Comparison of ENCODE assay signal across 19 cellular contexts in the genomic region with DNA sequence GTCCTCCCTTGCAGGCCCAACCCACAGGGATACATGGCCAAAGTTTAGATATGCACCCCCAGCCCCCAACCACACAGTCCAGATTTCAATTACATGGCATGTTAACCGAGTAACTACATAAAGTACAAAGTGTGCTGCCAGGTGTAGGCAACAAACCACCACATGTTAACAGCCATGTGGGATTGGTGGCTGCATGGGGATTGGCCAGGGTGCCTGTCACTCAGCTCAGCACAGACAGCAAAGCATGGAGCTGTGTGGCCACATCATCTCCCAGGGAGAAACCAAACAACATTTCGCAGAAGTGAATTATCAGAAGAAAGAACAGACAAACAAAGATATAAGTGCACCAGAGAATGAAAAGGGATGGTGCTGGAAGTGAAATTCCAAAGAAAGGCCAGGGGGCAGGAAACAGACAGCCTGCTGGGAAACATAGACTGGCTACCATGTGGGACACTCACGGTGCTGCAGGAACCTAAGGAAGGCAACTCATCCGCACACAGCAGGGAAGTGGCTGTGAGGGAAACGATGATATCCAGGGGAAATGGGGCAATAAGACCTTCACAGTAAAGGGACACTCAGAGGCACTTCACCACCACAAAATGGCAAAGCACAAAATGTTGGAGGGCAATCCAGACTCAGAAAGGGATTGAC.
A peak's percentile ranks its signal among the peaks of the same experiment; 100 is the strongest.
DNase-seq lines count a peak whose midpoint lies in the region; ATAC-seq, FAIRE-seq and TF ChIP-seq lines count a peak whose summit lies in the region.
"Had no signal": no experiment of that assay in that cellular context is flagged by ENCODE, and none has a peak within 500 bp of the region (broad histone marks: within the 10 kb centered on the region; RNA-seq: fewer than 3 reads in every experiment).

No MANE protein-coding gene starts in this region.

- H3K4me3 ChIP-seq in mammary epithelial cell (replicated peaks in 1 of 3; ENCODE audit: insufficient read depth in 1 of 3, low read depth in 2 of 3, low read length in 3 of 3), result no peak overlapping the region
- no peak overlapping the region for H3K4me3 ChIP-seq in bronchial epithelial cell (ENCODE audit: low read depth, low read length)

- H3K4me2 ChIP-seq in mammary epithelial cell (ENCODE audit: insufficient read depth, low read depth, low read length), result no peak overlapping the region
- H3K4me2 ChIP-seq: SK-N-SH had no signal

- TF ChIP-seq CTCF in MCF 10A (IDR thresholded peaks at IDR 0.05; ENCODE audit: unreplicated experiment) (no peak), mammary epithelial cell (conservative IDR thresholded peaks at IDR 0.05 in 1 of 2, IDR thresholded peaks at IDR 0.05 in 1 of 2; ENCODE audit: extremely low read depth in 1 of 2, insufficient read depth in 1 of 2, low read depth in 1 of 2, low read length in 2 of 2) (no peak), bronchial epithelial cell (IDR thresholded peaks at IDR 0.05; ENCODE audit: insufficient read depth, low read length, severe bottlenecking) (no peak)

- H3K9ac ChIP-seq in mammary epithelial cell (ENCODE audit: insufficient read depth, low read length), result no peak overlapping the region
- H3K9ac ChIP-seq: SK-N-SH had no signal

- intact Hi-C loops in MCF 10A (cut with micrococcal nuclease), result no loop called here
- intact Hi-C loops in mammary epithelial cell (cut with micrococcal nuclease), result no loop called here
- intact Hi-C loops in posterior vena cava (cut with DNase I), result no loop called here

- POLR2A ChIA-PET in MCF 10A (lab: Yijun Ruan, JAX), result no interaction called here

- WGBS in mammary epithelial cell (ENCODE audit: low coverage, missing lambda C conversion rate), result 64% methylated on average over 5 of the region's 5 CpGs

- peak; percentile 52 for FAIRE-seq in bronchial epithelial cell (lab: Jason Lieb, UNC)
- FAIRE-seq: GM12892 had no signal

- no peaks in the 10 kb centered on the region for H3K36me3 ChIP-seq in mammary epithelial cell (ENCODE audit: insufficient read depth, low read length)
- no peaks in the 10 kb centered on the region for H3K36me3 ChIP-seq in bronchial epithelial cell (ENCODE audit: control insufficient read depth, insufficient read depth, low read length)

- no peak overlapping the region for H3K4me3 Mint-ChIP-seq in MCF 10A (ENCODE audit: unreplicated experiment)

- in situ Hi-C loops in mammary epithelial cell (cut with MboI; ENCODE audit: low sequenced_read_pairs in 2 of 2), result no loop called here

- DNase-seq in MCF 10A (ENCODE audit: unreplicated experiment) (no peak), mammary epithelial cell (no peak), bronchial epithelial cell (ENCODE audit: low read depth) (no peak), posterior vena cava (ENCODE audit: low spot score) (peak; percentile 55), NCI-H524 (lab: John Stamatoyannopoulos, UW) (no peak), cortex of kidney (lab: John Stamatoyannopoulos, UW) (no peak)
- DNase-seq: AML-193, DMS79 treated with DMSO at 0.1 percent for 48 hours, GDM1, Kasumi-1, NCI-H1417 treated with DMSO at 0.1 percent for 48 hours, NCI-H2081 treated with DMSO at 0.1 percent for 48 hours, NCI-H226, NCI-H82, Right ventricle myocardium superior, SK-N-SH had no signal

- H3K27me3 ChIP-seq in mammary epithelial cell (ENCODE audit: insufficient read depth, low read length), result no peaks in the 10 kb centered on the region
- no peaks in the 10 kb centered on the region for H3K27me3 ChIP-seq in bronchial epithelial cell (ENCODE audit: control insufficient read depth, insufficient read depth, low read length)

- H3K79me2 ChIP-seq in mammary epithelial cell (ENCODE audit: insufficient read depth, low read length), result no peaks in the 10 kb centered on the region

- H3K9me3 ChIP-seq in mammary epithelial cell (replicated peaks; ENCODE audit: insufficient read depth, low read length), result peaks cover 44% of the 10 kb centered on the region

- dilution Hi-C loops in mammary epithelial cell (cut with HindIII; ENCODE audit: low sequenced_read_pairs), result loop anchor here (10.0 kb wide), 1 partner anchor 52 kb away; no protein-coding TSS in a partner anchor

- no peaks in the 10 kb centered on the region for H3K36me3 Mint-ChIP-seq in MCF 10A (ENCODE audit: insufficient read depth, unreplicated experiment)

- no peaks in the 10 kb centered on the region for H3K4me1 ChIP-seq in mammary epithelial cell (ENCODE audit: insufficient read depth, low read length)

- no peaks in the 10 kb centered on the region for H4K20me1 ChIP-seq in mammary epithelial cell (ENCODE audit: insufficient read depth, low read length)

- no peak for ATAC-seq in HG03095 (IDR thresholded peaks at IDR 0.05; ENCODE audit: unreplicated experiment)
- ATAC-seq: Panc1 had no signal

- H3K27ac Mint-ChIP-seq in MCF 10A (ENCODE audit: low read depth, unreplicated experiment), result peak overlapping the region; percentile 13

- peaks cover 18% of the 10 kb centered on the region for H3K4me1 Mint-ChIP-seq in MCF 10A (ENCODE audit: insufficient read depth, unreplicated experiment)

- no peaks in the 10 kb centered on the region for H3K27me3 Mint-ChIP-seq in MCF 10A (ENCODE audit: insufficient read depth, unreplicated experiment)

- H3K9me3 Mint-ChIP-seq in MCF 10A (ENCODE audit: unreplicated experiment), result peaks cover 12% of the 10 kb centered on the region

- BruUV-seq in MCF 10A (replicated peaks; lab: Mats Ljungman, UMichigan), result no TSS peak
- no TSS peak for BruUV-seq in mammary epithelial cell (replicated peaks; lab: Mats Ljungman, UMichigan)

- H2AFZ ChIP-seq in mammary epithelial cell (ENCODE audit: low read depth, low read length), result no peak overlapping the region

- no peak overlapping the region for H3K27ac ChIP-seq in mammary epithelial cell (ENCODE audit: insufficient read depth, low read depth, low read length)

- CTCF ChIA-PET in MCF 10A (lab: Yijun Ruan, JAX), result interaction anchor here (1.0 to 4.6 kb wide), 2 partner anchors 8 to 27 kb away, joined by 3 to 28 read pairs; no protein-coding TSS in a partner anchor
- CTCF ChIA-PET in mammary epithelial cell (lab: Charles Lee; ENCODE audit: low non-redundant PET), result no interaction called here
